ENCODE assay signal across 8 cellular contexts in genomic region chr3:132660745-132661067, GRCh38. TPM values are rescaled to one million over a fixed set of nuclear protein-coding genes. Genes with fewer than 3 reads are reported as not detected.
DNase-seq lines count a peak whose midpoint lies in the region; ATAC-seq and TF ChIP-seq lines count a peak whose summit lies in the region.

No MANE protein-coding gene starts in this region.

- no peaks in the 10 kb centered on the region for H3K27me3 ChIP-seq in BLaER1 treated with 17β-estradiol and CSF1 and Interleukin-3, amounts not matched to agents 10 nM and 100 nM
- H3K27me3 ChIP-seq in mesendoderm (ENCODE audit: insufficient read depth, low read length, poor library complexity) (no peaks in the 10 kb centered on the region), aorta (ENCODE audit: control insufficient read depth in 1 of 2, insufficient read depth in 2 of 2, low read length in 1 of 2) (no peaks in the 10 kb centered on the region)

- H3K4ac ChIP-seq in mesendoderm (ENCODE audit: low read depth, low read length), result no peak overlapping the region

- peaks cover 0 to 26% (median 6%) of the 10 kb centered on the region in 11 experiments; a peak in 11 of 22 replicates for H3K36me3 ChIP-seq in BLaER1 treated with 17β-estradiol and CSF1 and Interleukin-3, amounts not matched to agents 10 nM and 100 nM
- H3K36me3 ChIP-seq in mesendoderm (ENCODE audit: control insufficient read depth, insufficient read depth, low read length) (no peaks in the 10 kb centered on the region), aorta (ENCODE audit: control insufficient read depth in 1 of 2, insufficient read depth in 2 of 2, low read length in 1 of 2) (no peaks in the 10 kb centered on the region)

- H2BK120ac ChIP-seq in mesendoderm (ENCODE audit: low read depth, low read length), result no peak overlapping the region

- peak overlapping the region; percentile 75 to 95 (median 89) for H3K4me2 ChIP-seq in BLaER1 treated with 17β-estradiol and CSF1 and Interleukin-3, amounts not matched to agents 10 nM and 100 nM
- H3K4me2 ChIP-seq in mesendoderm (ENCODE audit: low read length), result peak overlapping the region; percentile 51

- peak overlapping the region; percentile 83 for H3K23ac ChIP-seq in mesendoderm (ENCODE audit: low read length)

- H3K56ac ChIP-seq in mesendoderm (ENCODE audit: low read length), result peak overlapping the region; percentile 98

- peak overlapping the region; percentile 86 to 95 (median 94) for H3K9ac ChIP-seq in BLaER1 treated with 17β-estradiol and CSF1 and Interleukin-3, amounts not matched to agents 10 nM and 100 nM
- H3K9ac ChIP-seq in mesendoderm (ENCODE audit: low read length), result peak overlapping the region; percentile 95

- peaks cover 4% of the 10 kb centered on the region for H3K79me1 ChIP-seq in mesendoderm (ENCODE audit: low read length)

- peaks cover 10% of the 10 kb centered on the region for H3K79me2 ChIP-seq in mesendoderm (ENCODE audit: control insufficient read depth, insufficient read depth, low read length)

- intact Hi-C loops in aorta (cut with DNase I), result no loop called here

- H3K4me1 ChIP-seq in BLaER1 treated with 17β-estradiol and CSF1 and Interleukin-3, amounts not matched to agents 10 nM and 100 nM, result peaks cover 23 to 60% (median 36%) of the 10 kb centered on the region in 10 experiments
- H3K4me1 ChIP-seq in mesendoderm (ENCODE audit: control insufficient read depth, low read depth, low read length) (no peaks in the 10 kb centered on the region), aorta (ENCODE audit: control insufficient read depth in 1 of 2, insufficient read depth in 2 of 2, low read length in 2 of 2) (no peaks in the 10 kb centered on the region)

- H4K5ac ChIP-seq in mesendoderm (ENCODE audit: low read length), result no peak overlapping the region

- H4K8ac ChIP-seq in mesendoderm (ENCODE audit: low read depth, low read length), result no peak overlapping the region

- H3K4me3 ChIP-seq in BLaER1 treated with 17β-estradiol and CSF1 and Interleukin-3, amounts not matched to agents 10 nM and 100 nM, result peak overlapping the region; percentile 71 to 95 (median 90)
- H3K4me3 ChIP-seq in NB4 (ENCODE audit: low read depth, low read length), result peak overlapping the region; percentile 90
- peak overlapping the region; percentile 81 for H3K4me3 ChIP-seq in mesendoderm (ENCODE audit: low read length)
- H3K4me3 ChIP-seq in aorta (ENCODE audit: low read length in 2 of 2), result peak overlapping the region; percentile 71 to 90

- H2AK5ac ChIP-seq in mesendoderm (ENCODE audit: low read length), result no peak overlapping the region

- H4K20me1 ChIP-seq in BLaER1 treated with 17β-estradiol and CSF1 and Interleukin-3, amounts not matched to agents 10 nM and 100 nM, result peaks cover 0 to 44% (median 4%) of the 10 kb centered on the region in 11 experiments; a peak in 7 of 22 replicates

- DNase-seq in NB4 (ENCODE audit: low read depth) (no peak), dermis blood vessel endothelial cell (peak; percentile 43), mesendoderm (no peak), aorta (no peak), NCI-H146 treated with DMSO at 0.1 percent for 48 hours (lab: John Stamatoyannopoulos, UW; ENCODE audit: unreplicated experiment) (no peak), Ammon's horn (ENCODE audit: low spot score) (no peak)

- no CpG with 5 or more reads among the region's 11 CpGs for WGBS in mesendoderm (ENCODE audit: extremely low coverage, insufficient coverage, low lambda C conversion rate)
- 0% methylated on average over 11 of the region's 11 CpGs for WGBS in aorta, 2 donors

- no peaks in the 10 kb centered on the region for H3K9me3 ChIP-seq in BLaER1 treated with 17β-estradiol and CSF1 and Interleukin-3, amounts not matched to agents 10 nM and 100 nM (replicated peaks in 1 of 11)
- no peaks in the 10 kb centered on the region for H3K9me3 ChIP-seq in aorta (ENCODE audit: control insufficient read depth, low read length)

- TF ChIP-seq CTCF in NB4 (IDR thresholded peaks at IDR 0.05; ENCODE audit: low read depth, low read length), result no peak

- peak; percentile 17 for ATAC-seq in GM19467 (IDR thresholded peaks at IDR 0.05; ENCODE audit: unreplicated experiment)
- no peak for ATAC-seq in aorta (ENCODE audit: low FRiP score)

- no peak for TF ChIP-seq POLR2A in NB4 (IDR thresholded peaks at IDR 0.05; ENCODE audit: extremely low read depth, insufficient read length)

- H3K27ac ChIP-seq in BLaER1 treated with 17β-estradiol and CSF1 and Interleukin-3, amounts not matched to agents 10 nM and 100 nM, result peak overlapping the region; percentile 72 to 94 (median 91)
- H3K27ac ChIP-seq in mesendoderm (ENCODE audit: low read depth, low read length) (no peak overlapping the region), aorta (ENCODE audit: low read depth in 1 of 2, low read length in 2 of 2) (peak overlapping the region; percentile 29 to 95)

- H3K18ac ChIP-seq in mesendoderm (ENCODE audit: low read length), result no peak overlapping the region

- no peak overlapping the region for H2BK15ac ChIP-seq in mesendoderm (replicated peaks; ENCODE audit: low read depth)

- H2BK5ac ChIP-seq in mesendoderm (ENCODE audit: low read length), result no peak overlapping the region

RNA-seq across cellular contexts. Expression of gene UBA5, which starts 0.6 kb away (rescaled TPM):
- total RNA-seq in dermis blood vessel endothelial cell (26.5 and 26.9 TPM in 2 replicates), aorta (10 to 100 TPM; 34.4 to 37.7 TPM)
- polyA plus RNA-seq in mesendoderm (2013, experiment 1 of 2), result 29.1 TPM
- polyA plus RNA-seq in mesendoderm (2013, experiment 2 of 2), result 29.3 TPM
- polyA plus RNA-seq in aorta, result 10 to 100 TPM; 29.7 to 36.9 TPM

RNA-seq across cellular contexts. Expression of gene ACAD11, which starts 1.1 kb away (rescaled TPM):
- total RNA-seq in dermis blood vessel endothelial cell, result 19.6 and 24.2 TPM in 2 replicates
- polyA plus RNA-seq in mesendoderm (2013, experiment 1 of 2), result 7.0 TPM
- polyA plus RNA-seq in mesendoderm (2013, experiment 2 of 2), result 6.7 TPM
- total RNA-seq in aorta, result 10 to 100 TPM; 31.9 to 52.4 TPM
- polyA plus RNA-seq in aorta, result 10 to 100 TPM; 10.0 to 89.6 TPM
